Comparison of ENCODE assay signal across 37 cellular contexts in the genomic region with DNA sequence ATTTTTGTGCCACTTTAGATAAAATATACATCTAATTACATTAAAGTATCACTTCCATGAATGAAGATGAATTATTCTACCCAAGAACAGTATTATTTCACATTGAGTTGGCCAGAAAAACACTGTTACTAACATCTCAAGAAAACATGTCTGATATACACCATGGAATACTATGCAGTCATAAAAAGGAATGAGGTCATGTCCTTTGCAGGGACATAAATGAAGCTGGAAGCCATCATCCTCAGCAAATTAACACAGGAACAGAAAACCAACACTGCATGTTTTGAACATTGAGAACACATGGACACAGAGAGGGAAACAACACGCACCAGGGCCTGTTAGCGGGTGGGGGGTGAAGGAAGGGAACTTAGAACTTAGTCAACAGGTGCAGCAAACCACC.
DNase-seq lines count a peak whose midpoint lies in the region; ATAC-seq, FAIRE-seq and TF ChIP-seq lines count a peak whose summit lies in the region.
"Had no signal": no experiment of that assay in that cellular context is flagged by ENCODE, and none has a peak within 500 bp of the region (broad histone marks: within the 10 kb centered on the region; RNA-seq: fewer than 3 reads in every experiment).

No MANE protein-coding gene starts in this region.

- WGBS in K562 (ENCODE audit: insufficient coverage, low coverage, missing lambda C conversion rate), result 80% methylated on average over 2 of the region's 2 CpGs

- H3K27ac ChIP-seq in HEK293 (ENCODE audit: extremely low read depth, low read depth, low read length) (no peak overlapping the region), K562 (ENCODE audit: extremely low read depth, low read depth, low read length) (no peak overlapping the region)
- H3K27ac ChIP-seq: 22Rv1; A549; BLaER1; BLaER1 treated with 17β-estradiol and CSF1 and Interleukin-3, amounts not matched to agents 10 nM and 100 nM; C4-2B had no signal

- ATAC-seq in activated naive CD8-positive, alpha-beta T cell treated with anti-CD3 and anti-CD28 coated beads, Interleukin-2, amount 10 ng/mL, durations not matched to agents 7 days and 5 days (ENCODE audit: low read depth), result no peak
- no peak for ATAC-seq in activated naive CD8-positive, alpha-beta T cell treated with anti-CD3 and anti-CD28 coated beads, Interleukin-2, amount 50 U/mL, for 24 hours
- ATAC-seq in K562, result no peak
- no peak for ATAC-seq in HG02759 (IDR thresholded peaks at IDR 0.05; ENCODE audit: unreplicated experiment)
- ATAC-seq in GM18907 (IDR thresholded peaks at IDR 0.05; ENCODE audit: unreplicated experiment), result no peak
- ATAC-seq: A549; CD8-positive, alpha-beta T cell had no signal

- H3K27me3 ChIP-seq in K562 (ENCODE audit: control insufficient read depth in 2 of 2, insufficient read depth in 2 of 2, low read length in 2 of 2), result no peaks in the 10 kb centered on the region
- H3K27me3 ChIP-seq: BE2C; BLaER1; BLaER1 treated with 17β-estradiol and CSF1 and Interleukin-3, amounts not matched to agents 10 nM and 100 nM had no signal

- no peaks in the 10 kb centered on the region for H3K79me2 ChIP-seq in K562 (ENCODE audit: control insufficient read depth, insufficient read depth, low read length)

- H3K4me1 Mint-ChIP-seq in activated naive CD8-positive, alpha-beta T cell treated with anti-CD3 and anti-CD28 coated beads, Interleukin-2, amount 10 ng/mL, durations not matched to agents 7 days and 5 days, result peaks cover 2% of the 10 kb centered on the region
- no peaks in the 10 kb centered on the region for H3K4me1 Mint-ChIP-seq in activated naive CD8-positive, alpha-beta T cell treated with anti-CD3 and anti-CD28 coated beads, Interleukin-2, amount 50 U/mL, for 24 hours
- H3K4me1 Mint-ChIP-seq: CD4-positive, alpha-beta memory T cell; CD8-positive, alpha-beta memory T cell had no signal

- no peak for TF ChIP-seq POLR2A in K562 (conservative IDR thresholded peaks at IDR 0.05)

- no peaks in the 10 kb centered on the region for H4K20me1 ChIP-seq in K562 (replicated peaks; ENCODE audit: control insufficient read depth, insufficient read depth, low read length)
- H4K20me1 ChIP-seq: BLaER1; BLaER1 treated with 17β-estradiol and CSF1 and Interleukin-3, amounts not matched to agents 10 nM and 100 nM had no signal

- H3K9ac ChIP-seq in K562 (ENCODE audit: insufficient read depth in 1 of 2, low read depth in 2 of 2, low read length in 2 of 2), result no peak overlapping the region
- H3K9ac ChIP-seq: BLaER1; BLaER1 treated with 17β-estradiol and CSF1 and Interleukin-3, amounts not matched to agents 10 nM and 100 nM had no signal

- peak overlapping the region; percentile 23 for H3K27ac Mint-ChIP-seq in activated naive CD8-positive, alpha-beta T cell treated with anti-CD3 and anti-CD28 coated beads, Interleukin-2, amount 10 ng/mL, durations not matched to agents 7 days and 5 days
- H3K27ac Mint-ChIP-seq in activated naive CD8-positive, alpha-beta T cell treated with anti-CD3 and anti-CD28 coated beads, Interleukin-2, amount 50 U/mL, for 24 hours, result no peak overlapping the region
- H3K27ac Mint-ChIP-seq: B cell; CD4-positive, alpha-beta memory T cell; CD4-positive, alpha-beta T cell; CD4-positive, CD25-positive, alpha-beta regulatory T cell; CD8-positive, alpha-beta T cell had no signal

- peaks cover 5% of the 10 kb centered on the region for H3K27me3 Mint-ChIP-seq in activated naive CD8-positive, alpha-beta T cell treated with anti-CD3 and anti-CD28 coated beads, Interleukin-2, amount 10 ng/mL, durations not matched to agents 7 days and 5 days
- H3K27me3 Mint-ChIP-seq in activated naive CD8-positive, alpha-beta T cell treated with anti-CD3 and anti-CD28 coated beads, Interleukin-2, amount 50 U/mL, for 24 hours, result no peaks in the 10 kb centered on the region
- H3K27me3 Mint-ChIP-seq: B cell; CD4-positive, alpha-beta T cell; CD4-positive, CD25-positive, alpha-beta regulatory T cell; CD8-positive, alpha-beta memory T cell had no signal

- POLR2A ChIA-PET in activated naive CD8-positive, alpha-beta T cell treated with anti-CD3 and anti-CD28 coated beads, Interleukin-2, amount 10 ng/mL, durations not matched to agents 7 days and 5 days (lab: Charles Lee), result no interaction called here
- POLR2A ChIA-PET in HEK293 (lab: Yijun Ruan, JAX) (no interaction called here), K562 (lab: Yijun Ruan, JAX) (interaction anchor here (1.6 kb wide), 1 partner anchor 38 kb away, joined by 4 read pairs; no protein-coding TSS in a partner anchor)

- no peak overlapping the region for H2AFZ ChIP-seq in K562 (ENCODE audit: low read depth, low read length)

- FAIRE-seq in K562 (lab: Jason Lieb, UNC), result no peak
- FAIRE-seq in urothelium cell line (lab: Jason Lieb, UNC), result peak; percentile 70
- FAIRE-seq: A204.1, A549, D721Med had no signal

- no peaks in the 10 kb centered on the region for H3K4me1 ChIP-seq in HEK293 (ENCODE audit: control insufficient read depth, insufficient read depth, low read length)
- peaks cover 3 to 8% of the 10 kb centered on the region in 2 experiments; a peak in 4 of 5 replicates for H3K4me1 ChIP-seq in K562 (replicated peaks in 1 of 2; ENCODE audit: control insufficient read depth in 2 of 2, insufficient read depth in 2 of 2, low read length in 2 of 2)
- H3K4me1 ChIP-seq: A549, BE2C, BLaER1, Caco-2 had no signal

- no peaks in the 10 kb centered on the region for H3K9me1 ChIP-seq in K562 (ENCODE audit: control insufficient read depth, insufficient read depth, low read length)

- peaks cover 5% of the 10 kb centered on the region for H3K9me3 Mint-ChIP-seq in activated naive CD8-positive, alpha-beta T cell treated with anti-CD3 and anti-CD28 coated beads, Interleukin-2, amount 10 ng/mL, durations not matched to agents 7 days and 5 days
- peaks cover 3% of the 10 kb centered on the region for H3K9me3 Mint-ChIP-seq in activated naive CD8-positive, alpha-beta T cell treated with anti-CD3 and anti-CD28 coated beads, Interleukin-2, amount 50 U/mL, for 24 hours

- H3K36me3 ChIP-seq in HEK293 (ENCODE audit: control insufficient read depth in 2 of 2, insufficient read depth in 1 of 2, low read length in 2 of 2) (no peaks in the 10 kb centered on the region), K562 (ENCODE audit: control insufficient read depth, insufficient read depth, low read length) (no peaks in the 10 kb centered on the region)
- H3K36me3 ChIP-seq: BE2C, BLaER1 had no signal

- intact Hi-C loops in K562 (cut with micrococcal nuclease), result no loop called here

- TF ChIP-seq EP300 in K562 (IDR thresholded peaks at IDR 0.05; ENCODE audit: low read length), result no peak

- no TSS peak for BruUV-seq in K562 (replicated peaks; lab: Mats Ljungman, UMichigan)

- peaks cover 14% of the 10 kb centered on the region for H3K36me3 Mint-ChIP-seq in activated naive CD8-positive, alpha-beta T cell treated with anti-CD3 and anti-CD28 coated beads, Interleukin-2, amount 10 ng/mL, durations not matched to agents 7 days and 5 days
- H3K36me3 Mint-ChIP-seq in activated naive CD8-positive, alpha-beta T cell treated with anti-CD3 and anti-CD28 coated beads, Interleukin-2, amount 50 U/mL, for 24 hours (ENCODE audit: low read depth), result peaks cover 2% of the 10 kb centered on the region

- H3K4me3 Mint-ChIP-seq in activated naive CD8-positive, alpha-beta T cell treated with anti-CD3 and anti-CD28 coated beads, Interleukin-2, amount 10 ng/mL, durations not matched to agents 7 days and 5 days, result no peak overlapping the region
- no peak overlapping the region for H3K4me3 Mint-ChIP-seq in activated naive CD8-positive, alpha-beta T cell treated with anti-CD3 and anti-CD28 coated beads, Interleukin-2, amount 50 U/mL, for 24 hours
- H3K4me3 Mint-ChIP-seq: B cell; CD14-positive monocyte; CD4-positive, alpha-beta memory T cell; CD4-positive, alpha-beta T cell; CD4-positive, CD25-positive, alpha-beta regulatory T cell; CD8-positive, alpha-beta memory T cell; CD8-positive, alpha-beta T cell had no signal

- CTCF ChIA-PET in HEK293 (lab: Yijun Ruan, JAX), result interaction anchor here (0.6 kb wide), 1 partner anchor 318 kb away, joined by 4 read pairs; no protein-coding TSS in a partner anchor
- CTCF ChIA-PET in K562 (lab: Yijun Ruan, JAX; ENCODE audit: low intra/inter-chr PET ratio), result no interaction called here

- H3K4me3 ChIP-seq in HEK293 (ENCODE audit: low read depth, low read length) (no peak overlapping the region), K562 (no peak overlapping the region)
- H3K4me3 ChIP-seq: A549; BLaER1; BLaER1 treated with 17β-estradiol and CSF1 and Interleukin-3, amounts not matched to agents 10 nM and 100 nM had no signal

- in situ Hi-C loops in K562 (cut with MboI), result no loop called here

- H3K9me3 ChIP-seq in HEK293 (ENCODE audit: control insufficient read depth, insufficient read depth, low read depth, low read length), result no peaks in the 10 kb centered on the region
- no peaks in the 10 kb centered on the region for H3K9me3 ChIP-seq in K562 (replicated peaks; ENCODE audit: control insufficient read depth, insufficient read depth, low read depth, low read length)
- H3K9me3 ChIP-seq: BE2C, Caco-2 had no signal

- TF ChIP-seq CTCF in HEK293 (tag by site-specific recombination; IDR thresholded peaks at IDR 0.05) (no peak), K562 (IDR thresholded peaks at IDR 0.05 in 2 of 3, conservative IDR thresholded peaks at IDR 0.05 in 1 of 3; ENCODE audit: insufficient read depth in 2 of 3, low read depth in 1 of 3, low read length in 3 of 3) (no peak)

- H3K4me2 ChIP-seq in K562 (ENCODE audit: insufficient read depth, low read length), result no peak overlapping the region
- H3K4me2 ChIP-seq: A549; BLaER1; BLaER1 treated with 17β-estradiol and CSF1 and Interleukin-3, amounts not matched to agents 10 nM and 100 nM had no signal

- no peak for DNase-seq in activated naive CD8-positive, alpha-beta T cell treated with anti-CD3 and anti-CD28 coated beads, Interleukin-2, amount 10 ng/mL, durations not matched to agents 7 days and 5 days
- DNase-seq in activated naive CD8-positive, alpha-beta T cell treated with anti-CD3 and anti-CD28 coated beads, Interleukin-2, amount 50 U/mL, for 24 hours, result no peak
- no peak for DNase-seq in K562 (ENCODE audit: extremely low read depth in 1 of 4, low spot score in 3 of 4)
- no peak for DNase-seq in urothelium cell line (ENCODE audit: low spot score)
- DNase-seq in CD1c-positive myeloid dendritic cell (ENCODE audit: extremely low spot score), result no peak
- DNase-seq: 8988T; ACHN; AML-193; BE2C; C1 segment of cervical spinal cord; Caco-2; Calu3; CD4-positive, alpha-beta memory T cell; CD4-positive, alpha-beta T cell; CD4-positive, CD25-positive, alpha-beta regulatory T cell; CD8-positive, alpha-beta memory T cell; CD8-positive, alpha-beta T cell; COR-L47; DMS 273 treated with DMSO at 0.1 percent for 48 hours; DMS153; DMS53; DMS79; DMS79 treated with DMSO at 0.1 percent for 48 hours; DND-41; EL had no signal

- no peak for TF ChIP-seq RAD21 in K562 (CRISPR knock-in tag; conservative IDR thresholded peaks at IDR 0.05 in 1 of 2, IDR thresholded peaks at IDR 0.05 in 1 of 2)

TF ChIP-seq in HEK293, 187 proteins besides CTCF, POLR2A, EP300 and RAD21 (continues in another document):
- TF ChIP-seq EGR2 (tag by site-specific recombination; IDR thresholded peaks at IDR 0.05; ENCODE audit: low read depth), result no peak
